ENCODE assay signal across 8 cellular contexts in genomic region chr10:47361293-47361692, GRCh38. TPM values are rescaled to one million over a fixed set of nuclear protein-coding genes. Genes with fewer than 3 reads are reported as not detected.
DNase-seq lines count a peak whose midpoint lies in the region; ATAC-seq and TF ChIP-seq lines count a peak whose summit lies in the region.

No MANE protein-coding gene starts in this region.

- H3K9me3 Mint-ChIP-seq in activated naive CD8-positive, alpha-beta T cell treated with anti-CD3 and anti-CD28 coated beads, Interleukin-2, amount 50 U/mL, for 24 hours, result no peaks in the 10 kb centered on the region

- H3K9me1 ChIP-seq in IMR-90 (ENCODE audit: insufficient read depth, low read length), result no peaks in the 10 kb centered on the region; the same call in 1 of the 2 replicates

- H3K36me3 ChIP-seq in IMR-90 (ENCODE audit: control insufficient read depth, insufficient read depth, low read length), result no peaks in the 10 kb centered on the region

- ATAC-seq in IMR-90 (ENCODE audit: low read depth), result peak; percentile 67
- no peak for ATAC-seq in activated naive CD8-positive, alpha-beta T cell treated with anti-CD3 and anti-CD28 coated beads, Interleukin-2, amount 50 U/mL, for 24 hours
- no peak for ATAC-seq in HG03565 (IDR thresholded peaks at IDR 0.05; ENCODE audit: unreplicated experiment)

- no peaks in the 10 kb centered on the region for H3K79me1 ChIP-seq in IMR-90 (ENCODE audit: low read depth in 1 of 2, low read length in 2 of 2)

- no peak overlapping the region for H3K27ac Mint-ChIP-seq in activated naive CD8-positive, alpha-beta T cell treated with anti-CD3 and anti-CD28 coated beads, Interleukin-2, amount 50 U/mL, for 24 hours

- H4K8ac ChIP-seq in IMR-90 (ENCODE audit: low read depth in 2 of 2, low read length in 2 of 2), result no peak overlapping the region

- H3K4me2 ChIP-seq in IMR-90 (ENCODE audit: low read depth, low read length), result no peak overlapping the region

- H3K23ac ChIP-seq in IMR-90 (ENCODE audit: low read depth, low read length), result no peak overlapping the region

- H3K56ac ChIP-seq in IMR-90 (ENCODE audit: extremely low read depth, insufficient read depth, low read length), result no peak overlapping the region

- H3K36me3 Mint-ChIP-seq in activated naive CD8-positive, alpha-beta T cell treated with anti-CD3 and anti-CD28 coated beads, Interleukin-2, amount 50 U/mL, for 24 hours (ENCODE audit: low read depth), result no peaks in the 10 kb centered on the region

- H3K4me3 Mint-ChIP-seq in activated naive CD8-positive, alpha-beta T cell treated with anti-CD3 and anti-CD28 coated beads, Interleukin-2, amount 50 U/mL, for 24 hours, result no peak overlapping the region

- no peak overlapping the region for H4K5ac ChIP-seq in IMR-90 (ENCODE audit: low read depth, low read length)

- no peaks in the 10 kb centered on the region for H3K4me1 Mint-ChIP-seq in activated naive CD8-positive, alpha-beta T cell treated with anti-CD3 and anti-CD28 coated beads, Interleukin-2, amount 50 U/mL, for 24 hours

- no peak overlapping the region for H4K91ac ChIP-seq in IMR-90 (ENCODE audit: insufficient read depth, low read depth, low read length)

- no peaks in the 10 kb centered on the region for H3K27me3 Mint-ChIP-seq in activated naive CD8-positive, alpha-beta T cell treated with anti-CD3 and anti-CD28 coated beads, Interleukin-2, amount 50 U/mL, for 24 hours

- dilution Hi-C loops in IMR-90 (cut with HindIII; ENCODE audit: low sequenced_read_pairs, unreplicated experiment), result no loop called here

- H3K4ac ChIP-seq in IMR-90 (ENCODE audit: low read depth, low read length), result no peak overlapping the region

- H2BK15ac ChIP-seq in IMR-90 (ENCODE audit: low read depth, low read length), result no peak overlapping the region

- no peak overlapping the region for H3K9ac ChIP-seq in IMR-90 (ENCODE audit: low read depth, low read length)

- no peak for TF ChIP-seq POLR2A in IMR-90 (IDR thresholded peaks at IDR 0.05; ENCODE audit: low read depth, low read length)

- no peaks in the 10 kb centered on the region for H3K4me1 ChIP-seq in IMR-90 (ENCODE audit: control insufficient read depth, insufficient read depth, low read length)

- no TSS peak for BruUV-seq in IMR-90 (replicated peaks; lab: Mats Ljungman, UMichigan)

- H2AK9ac ChIP-seq in IMR-90 (replicated peaks; ENCODE audit: low read depth, low read length, poor library complexity), result no peak overlapping the region

- in situ Hi-C loops in IMR-90 (cut with MboI; ENCODE audit: low sequenced_read_pairs), result no loop called here

- no peaks in the 10 kb centered on the region for H4K20me1 ChIP-seq in IMR-90 (ENCODE audit: insufficient read depth, low read length)

- CTCF ChIA-PET in IMR-90 (lab: Yijun Ruan, JAX), result interaction anchor here (1.2 kb wide), 1 partner anchor 13 kb away, joined by 3 read pairs; no protein-coding TSS in a partner anchor

- H3K27ac ChIP-seq in IMR-90 (ENCODE audit: insufficient read depth, low read length), result no peak overlapping the region

- H2AK5ac ChIP-seq in IMR-90 (ENCODE audit: low read depth, low read length), result no peak overlapping the region

- TF ChIP-seq RAD21 in IMR-90 (IDR thresholded peaks at IDR 0.05; ENCODE audit: low read length), result peak; percentile 65

- H3K9me3 ChIP-seq in IMR-90 (ENCODE audit: control insufficient read depth, insufficient read depth, low read length), result no peaks in the 10 kb centered on the region

- H2BK20ac ChIP-seq in IMR-90 (ENCODE audit: low read depth, low read length), result no peak overlapping the region

- H3K4me3 ChIP-seq in IMR-90 (ENCODE audit: insufficient read depth, low read depth, low read length), result no peak overlapping the region

- intact Hi-C loops in IMR-90 (cut with micrococcal nuclease), result loop anchor here (2.0 kb wide), 1 partner anchor 78 kb away; no protein-coding TSS in a partner anchor

- H2BK120ac ChIP-seq in IMR-90 (ENCODE audit: low read depth, low read length), result no peak overlapping the region

- no peak overlapping the region for H2BK5ac ChIP-seq in IMR-90 (ENCODE audit: low read depth, low read length, poor library complexity, severe bottlenecking)

- POLR2A ChIA-PET in IMR-90 (lab: Charles Lee; ENCODE audit: unreplicated experiment), result no interaction called here

- H2AFZ ChIP-seq in IMR-90 (replicated peaks; ENCODE audit: low read length, poor library complexity), result no peak overlapping the region

- WGBS in IMR-90 (ENCODE audit: extremely low coverage in 2 of 2, insufficient read length in 1 of 2), 2 experiments, result 17% methylated on average over 1 of the region's 9 CpGs; no CpG with 5 or more reads in 1 of the 2 experiments

- DNase-seq in NCI-H2227 (lab: John Stamatoyannopoulos, UW; ENCODE audit: unreplicated experiment) (peak; percentile 11), NCI-H2227 treated with DMSO at 0.1 percent for 48 hours (lab: John Stamatoyannopoulos, UW) (no peak), IMR-90 (peak; percentile 16), iPS DF 4.7 (ENCODE audit: extremely low read depth, low spot score) (peak; percentile 53), superior temporal gyrus (ENCODE audit: extremely low spot score) (peak; percentile 67), OCI-M2 (lab: John Stamatoyannopoulos, UW; ENCODE audit: unreplicated experiment) (no peak)
- peak; percentile 48 for DNase-seq in activated naive CD8-positive, alpha-beta T cell treated with anti-CD3 and anti-CD28 coated beads, Interleukin-2, amount 50 U/mL, for 24 hours

- peaks cover 33% of the 10 kb centered on the region for H3K27me3 ChIP-seq in IMR-90 (ENCODE audit: control insufficient read depth, insufficient read depth, low read length)

- H3K18ac ChIP-seq in IMR-90 (ENCODE audit: low read depth, low read length), result no peak overlapping the region

- TF ChIP-seq CTCF in IMR-90 (conservative IDR thresholded peaks at IDR 0.05; ENCODE audit: low read depth, low read length), result peak; percentile 68

- no peak overlapping the region for H3K14ac ChIP-seq in IMR-90 (replicated peaks; ENCODE audit: low read depth, low read length)

TF ChIP-seq in IMR-90, 13 proteins besides CTCF, POLR2A, EP300 and RAD21:
- no peak for TF ChIP-seq BHLHE40 (IDR thresholded peaks at IDR 0.05; ENCODE audit: low read depth, low read length)
- TF ChIP-seq MXI1 (IDR thresholded peaks at IDR 0.05; ENCODE audit: borderline replicate concordance, low read depth, low read length), result no peak
- no peak for TF ChIP-seq ELK1 (IDR thresholded peaks at IDR 0.05; ENCODE audit: borderline replicate concordance, low read depth, low read length)
- peak; percentile 65 for TF ChIP-seq SMC3 (IDR thresholded peaks at IDR 0.05; ENCODE audit: low read depth, low read length)
- no peak for TF ChIP-seq USF2 (IDR thresholded peaks at IDR 0.05; ENCODE audit: low read depth, low read length)
- no peak for TF ChIP-seq MAFK (IDR thresholded peaks at IDR 0.05; ENCODE audit: low read depth, low read length)
- TF ChIP-seq MAZ (IDR thresholded peaks at IDR 0.05; ENCODE audit: borderline replicate concordance, low read depth, low read length), result no peak
- TF ChIP-seq FOS (IDR thresholded peaks at IDR 0.05; ENCODE audit: low read depth, low read length), result no peak
TF ChIP-seq in IMR-90: peak in this region for 1.

RNA-seq across cellular contexts. Expression of gene RBP3, which starts 13.1 kb away (rescaled TPM):
- total RNA-seq in IMR-90 (2012; rRNA removed), result not detected in 2 replicates
- polyA plus RNA-seq in IMR-90 (2012; rRNA removed), result not detected in 2 replicates
- not detected in 2 replicates for polyA plus RNA-seq in IMR-90 (2012; cell fraction: cytosol; rRNA removed)
- polyA plus RNA-seq in IMR-90 (2012; cell fraction: nucleus; rRNA removed; ENCODE audit: low replicate concordance), result not detected in 2 replicates

RNA-seq across cellular contexts. Expression of gene ZNF488, which starts 22.8 kb away (rescaled TPM):
- total RNA-seq in IMR-90 (2012; rRNA removed), result under 0.01 TPM in 2 replicates
- 0.14 TPM in 2 replicates for polyA plus RNA-seq in IMR-90 (2012; rRNA removed)
- 0.11 and 0.22 TPM in 2 replicates for polyA plus RNA-seq in IMR-90 (2012; cell fraction: cytosol; rRNA removed)
- polyA plus RNA-seq in IMR-90 (2012; cell fraction: nucleus; rRNA removed; ENCODE audit: low replicate concordance), result 0.07 and 0.10 TPM in 2 replicates

RNA-seq across cellular contexts. Expression of gene GDF2, which starts 39.0 kb away (rescaled TPM):
- total RNA-seq in IMR-90 (2012; rRNA removed), result under 0.01 TPM in 1 of 2 replicates, not detected in the other
- 0.04 TPM in 1 of 2 replicates, not detected in the other for polyA plus RNA-seq in IMR-90 (2012; rRNA removed)
- polyA plus RNA-seq in IMR-90 (2012; cell fraction: cytosol; rRNA removed), result not detected in 2 replicates
- not detected in 2 replicates for polyA plus RNA-seq in IMR-90 (2012; cell fraction: nucleus; rRNA removed; ENCODE audit: low replicate concordance)

Comparison
In these comparisons a context has a peak if more than half of its experiments do, and no peak if none do; other contexts are left out.
1. DNase-seq: peak in NCI-H2227 (single experiment), IMR-90 (single experiment), activated naive CD8-positive, alpha-beta T cell treated with anti-CD3 and anti-CD28 coated beads, Interleukin-2, amount 50 U/mL, for 24 hours (single experiment), iPS DF 4.7 (single experiment) and superior temporal gyrus (single experiment); none in NCI-H2227 treated with DMSO at 0.1 percent for 48 hours (single experiment) and OCI-M2 (single experiment).